23 cellular contexts compared by ENCODE assay signal in genomic region chr9:15909297-15909696, GRCh38.
DNase-seq lines count a peak whose midpoint lies in the region; ATAC-seq lines count a peak whose summit lies in the region.
"Had no signal": no experiment of that assay in that cellular context is flagged by ENCODE, and none has a peak within 500 bp of the region (broad histone marks: within the 10 kb centered on the region; RNA-seq: fewer than 3 reads in every experiment).

No MANE protein-coding gene starts in this region.

- no peak overlapping the region for H3K4me3 ChIP-seq in ACC112 (ENCODE audit: low read depth, low read length)
- H3K4me3 ChIP-seq: K562, mucosa of descending colon, neural progenitor cell had no signal

- H3K27me3 ChIP-seq in ACC112 (ENCODE audit: insufficient read depth, low read length): no peaks in the 10 kb centered on the region
- H3K27me3 ChIP-seq: brain microvascular endothelial cell, neural progenitor cell had no signal

- peak; percentile 20 for DNase-seq in GM04503 (ENCODE audit: low read depth)
- DNase-seq in fibroblast of gingiva (ENCODE audit: low read depth): peak; percentile 87
- DNase-seq in non-pigmented ciliary epithelial cell (ENCODE audit: low read depth): peak; percentile 64
- DNase-seq in activated naive CD4-positive, alpha-beta T cell treated with Interleukin-2 at 50 U/mL for 16 hours: no peak
- DNase-seq in inferior parietal cortex (ENCODE audit: extremely low spot score): no peak
- DNase-seq: activated CD4-positive, alpha-beta T cell treated with anti-CD3 and anti-CD28 coated beads for 36 hours; activated T-cell treated with anti-CD3 and anti-CD28 coated beads, Interleukin-2, amount 50 U/mL, for 72 hours; brain microvascular endothelial cell; CD4-positive, CD25-positive, alpha-beta regulatory T cell; cortex of kidney; DMS153; mucosa of descending colon; MV-4-11; NCI-H187 treated with DMSO at 0.1 percent for 48 hours; NCI-H2227 treated with DMSO at 0.1 percent for 48 hours; NCI-H774; SHP77; T-cell had no signal

- ATAC-seq in GM18502 (IDR thresholded peaks at IDR 0.05; ENCODE audit: poor library complexity, unreplicated experiment) (no peak), GM21367 (IDR thresholded peaks at IDR 0.05; ENCODE audit: unreplicated experiment) (no peak)
- ATAC-seq: activated CD4-positive, alpha-beta T cell treated with anti-CD3 and anti-CD28 coated beads for 36 hours; activated T-cell treated with anti-CD3 and anti-CD28 coated beads, Interleukin-2, amount 50 U/mL, for 72 hours; K562; mucosa of descending colon; T-cell had no signal

- no peaks in the 10 kb centered on the region for H3K79me2 ChIP-seq in ACC112 (ENCODE audit: control insufficient read depth, insufficient read depth, low read length, unreplicated experiment)

- no peak overlapping the region for H2AFZ ChIP-seq in ACC112 (ENCODE audit: low read length, unreplicated experiment)
- H2AFZ ChIP-seq: neural progenitor cell had no signal

- peak overlapping the region; percentile 57; the same call in 1 of the 2 replicates for H3K27ac ChIP-seq in ACC112 (ENCODE audit: low read depth, low read length)
- H3K27ac ChIP-seq: brain microvascular endothelial cell, neural progenitor cell had no signal

- no peaks in the 10 kb centered on the region for H3K36me3 ChIP-seq in ACC112 (ENCODE audit: insufficient read depth, low read length)
- H3K36me3 ChIP-seq: brain microvascular endothelial cell, neural progenitor cell had no signal

- H3K4me1 ChIP-seq in ACC112 (ENCODE audit: control insufficient read depth, insufficient read depth, low read length, unreplicated experiment): peaks cover 7% of the 10 kb centered on the region
- H3K4me1 ChIP-seq: neural progenitor cell had no signal

Comparison
In these comparisons a context has a peak if more than half of its experiments do, and no peak if none do; other contexts are left out.
1. DNase-seq: peak in GM04503 (single experiment), fibroblast of gingiva (single experiment) and non-pigmented ciliary epithelial cell (single experiment); none in activated naive CD4-positive, alpha-beta T cell treated with Interleukin-2 at 50 U/mL for 16 hours (single experiment) and inferior parietal cortex (single experiment).